Comparison of ENCODE assay signal across 8 cellular contexts in the genomic region with DNA sequence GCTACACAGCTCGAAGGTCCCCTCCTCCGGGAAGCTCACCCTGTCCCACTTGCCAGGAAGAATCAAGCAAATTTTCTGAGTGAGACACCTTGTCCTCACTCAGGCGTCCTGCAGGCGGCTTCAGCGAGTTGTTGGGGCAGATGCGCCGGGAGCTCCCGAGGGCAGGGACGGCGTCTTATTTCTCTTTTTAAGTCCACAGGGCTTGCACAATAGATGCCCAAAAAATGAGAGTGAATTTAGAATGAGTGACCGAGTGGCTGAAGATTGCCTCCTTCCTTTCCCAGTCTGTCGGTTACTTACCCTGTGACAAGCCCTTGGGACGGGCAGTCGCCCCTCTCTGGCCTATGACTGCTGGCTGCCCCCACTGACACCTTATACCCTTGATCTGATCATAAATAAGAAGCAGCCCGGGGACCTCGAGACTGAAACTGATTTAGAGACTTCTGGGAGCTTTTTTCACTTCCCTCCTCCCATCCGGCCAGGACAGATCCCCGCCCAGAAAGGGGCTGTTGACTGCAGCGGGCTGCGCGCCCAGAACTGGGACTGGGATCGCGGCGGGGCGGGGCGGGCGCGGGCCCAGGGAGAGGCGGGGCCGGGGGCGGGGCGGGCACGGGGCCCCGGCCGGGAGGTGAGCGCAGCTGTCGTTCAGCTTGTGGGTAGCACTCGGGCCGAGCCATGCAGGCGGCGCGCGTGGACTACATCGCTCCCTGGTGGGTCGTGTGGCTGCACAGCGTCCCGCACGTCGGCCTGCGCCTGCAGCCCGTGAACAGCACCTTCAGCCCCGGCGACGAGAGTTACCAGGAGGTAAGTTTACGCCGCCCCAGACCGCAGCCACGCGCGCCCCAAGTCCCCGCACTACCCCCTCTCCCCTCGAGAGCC. TPM values are rescaled to one million over a fixed set of nuclear protein-coding genes. Genes with fewer than 3 reads are reported as not detected.
DNase-seq lines count a peak whose midpoint lies in the region; ATAC-seq and TF ChIP-seq lines count a peak whose summit lies in the region.

Gene TTYH2 (plus strand): TSS at position 659 of the 879 bp plus-strand sequence. CDS start 17 bp downstream, at position 676.

- H3K36me3 ChIP-seq in BJ (ENCODE audit: control insufficient read depth, insufficient read depth, low read length) (peaks cover 8% of the 10 kb centered on the region), right lobe of liver (peaks cover 0 to 20% (median 8%) of the 10 kb centered on the region in 4 donors)

- ATAC-seq in HG03432 (IDR thresholded peaks at IDR 0.05; ENCODE audit: unreplicated experiment), result peak; percentile 70
- peak; percentile 88 to 95 (median 92) for ATAC-seq in right lobe of liver

- POLR2A ChIA-PET in BJ (lab: Charles Lee), result interaction anchor here (0.7 kb wide), 1 partner anchor 9 kb away, joined by 3 read pairs; no protein-coding TSS in a partner anchor

- CTCF ChIA-PET in BJ (lab: Yijun Ruan, JAX), result interaction anchor here (0.7 to 4.0 kb wide), 4 partner anchors 9 to 148 kb away, joined by 3 to 21 read pairs (median 4); partner anchors contain the start of genes BTBD17 and RPL38

- H3K4me1 ChIP-seq in right lobe of liver, result peaks cover 0 to 16% (median 6%) of the 10 kb centered on the region in 4 donors

- no peaks in the 10 kb centered on the region for H3K9me3 ChIP-seq in right lobe of liver

- TF ChIP-seq POLR2A in right lobe of liver (IDR thresholded peaks at IDR 0.05), result peak; percentile 59

- H3K27me3 ChIP-seq in BJ (ENCODE audit: control insufficient read depth, insufficient read depth, low read length) (no peaks in the 10 kb centered on the region), right lobe of liver (no peaks in the 10 kb centered on the region)

- DNase-seq in BJ (ENCODE audit: low read depth) (peak; percentile 34), GM19238 (ENCODE audit: insufficient read length, low spot score) (peak; percentile 65), NCI-H69 (lab: John Stamatoyannopoulos, UW) (peak; percentile 91), dermis blood vessel endothelial cell (peak; percentile 66), right lobe of liver (peak; percentile 92 to 94 (median 94))
- DNase-seq in activated CD4-positive, alpha-beta T cell treated with anti-CD3 and anti-CD28 coated beads, Interleukin-2, amount 50 U/mL, for 24 hours (ENCODE audit: low read depth in 1 of 2, low spot score in 1 of 2), result peak; percentile 43 to 58
- DNase-seq in stimulated activated CD4-positive, alpha-beta T cell treated with anti-CD3 and anti-CD28 coated beads, Interleukin-4, amount 100 ng/mL, for 48 hours (ENCODE audit: low read depth in 2 of 2), result peak; percentile 66 to 78

- intact Hi-C loops in right lobe of liver (cut with DNase I), result no loop called here

- TF ChIP-seq CTCF in BJ (IDR thresholded peaks at IDR 0.05; ENCODE audit: insufficient read depth, low read depth, low read length) (peak; percentile 50), right lobe of liver (IDR thresholded peaks at IDR 0.05) (peak in 2 of 4 donors; percentile 2 to 8)

- peak within 1 kb of the TSS; percentile 46 for H3K4me3 ChIP-seq in BJ (ENCODE audit: low read depth, low read length)
- peak within 1 kb of the TSS; percentile 44 to 63 (median 62) for H3K4me3 ChIP-seq in right lobe of liver

- 0% methylated on average over 24 of the region's 62 CpGs for WGBS in right lobe of liver (ENCODE audit: insufficient coverage, low coverage, low lambda C conversion rate, missing lambda C conversion rate)

- H3K27ac ChIP-seq in right lobe of liver, result peak within 1 kb of the TSS; percentile 71 to 81 (median 72)

RNA-seq across cellular contexts. Expression of gene TTYH2, which starts in this region (rescaled TPM):
- 1.0 and 2.7 TPM in 2 replicates for polyA plus RNA-seq in BJ (2011; rRNA removed)
- 1.1 and 4.1 TPM in 2 replicates for polyA minus RNA-seq in BJ (2011; rRNA and poly(A)+ RNA removed)
- total RNA-seq in dermis blood vessel endothelial cell, result 0.70 and 2.2 TPM in 2 replicates
- 1 to 10 TPM in 3 of 6 experiments, under 1 TPM in 3; 0.60 to 1.8 (median 1.3) TPM for total RNA-seq in right lobe of liver

Comparison
In these comparisons a context has a peak if more than half of its experiments do, and no peak if none do; other contexts are left out.
1. Peak in every context shown above with its lines: DNase-seq, ATAC-seq, H3K4me3 ChIP-seq and H3K27ac ChIP-seq.
2. DNase-seq: peak in every context shown above with its lines; median percentile 94 in right lobe of liver; 91 in NCI-H69; 72 in stimulated activated CD4-positive, alpha-beta T cell treated with anti-CD3 and anti-CD28 coated beads, Interleukin-4, amount 100 ng/mL, for 48 hours; 66 in dermis blood vessel endothelial cell; 65 in GM19238; 50 in activated CD4-positive, alpha-beta T cell treated with anti-CD3 and anti-CD28 coated beads, Interleukin-2, amount 50 U/mL, for 24 hours; 34 in BJ.